8 cellular contexts compared by ENCODE assay signal in the genomic region with DNA sequence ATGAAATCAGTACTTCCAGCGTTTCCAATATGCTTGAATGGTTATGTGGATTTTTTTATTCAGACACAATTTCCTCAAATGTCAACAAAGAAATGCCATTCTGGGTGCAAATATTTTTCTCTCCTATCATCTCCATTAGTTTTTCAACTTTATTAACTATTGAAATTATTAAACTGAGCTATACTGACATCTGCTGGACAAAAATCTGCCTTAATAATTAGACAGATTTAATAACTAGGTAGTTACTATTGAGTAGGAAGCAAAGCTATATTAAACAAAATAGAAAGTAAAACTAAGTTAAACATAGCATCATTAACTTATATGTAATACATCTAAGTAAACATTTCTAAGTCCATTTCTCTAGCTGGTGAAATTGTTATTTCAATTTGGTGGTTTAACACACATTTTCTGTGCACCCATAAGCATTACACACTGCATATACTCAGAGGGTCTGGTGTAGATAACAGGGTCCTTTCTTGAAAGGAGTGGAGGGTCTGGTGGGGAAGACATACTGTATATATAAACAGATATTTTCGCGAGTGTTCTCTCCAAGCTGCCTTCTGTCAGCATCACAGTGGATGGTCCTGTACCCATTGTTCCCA.
DNase-seq lines count a peak whose midpoint lies in the region; ATAC-seq and TF ChIP-seq lines count a peak whose summit lies in the region.

No MANE protein-coding gene starts in this region.

- no peak overlapping the region for H3K4me3 Mint-ChIP-seq in CD14-positive monocyte

- no peaks in the 10 kb centered on the region for H3K9me3 ChIP-seq in Panc1 (ENCODE audit: control insufficient read depth, insufficient read depth, low read depth, low read length)

- intact Hi-C loops in Panc1 (cut with micrococcal nuclease; ENCODE audit: unreplicated experiment) (loop anchor here (1.0 kb wide), 1 partner anchor 151 kb away; no protein-coding TSS in a partner anchor), CD14-positive monocyte (cut with micrococcal nuclease) (no loop called here)

- no peaks in the 10 kb centered on the region for H3K27me3 ChIP-seq in Panc1 (ENCODE audit: control insufficient read depth, insufficient read depth, low read length)

- no peaks in the 10 kb centered on the region for H3K4me1 ChIP-seq in Panc1 (ENCODE audit: control insufficient read depth, insufficient read depth, low read length)

- no peak overlapping the region for H3K27ac Mint-ChIP-seq in CD14-positive monocyte

- H3K27ac ChIP-seq in Panc1 (ENCODE audit: low read length) (no peak overlapping the region), caudate nucleus (ENCODE audit: low read depth, low read length) (no peak overlapping the region)

- peak; percentile 14 for DNase-seq in A172 (ENCODE audit: low spot score)
- DNase-seq in Panc1 (ENCODE audit: low read depth, low spot score), result no peak
- peak; percentile 7 for DNase-seq in glomerular endothelial cell (ENCODE audit: extremely low read depth, low read depth, low spot score)
- no peak for DNase-seq in caudate nucleus (lab: John Stamatoyannopoulos, UW)
- no peak for DNase-seq in COLO668 (lab: John Stamatoyannopoulos, UW; ENCODE audit: unreplicated experiment)
- no peak for DNase-seq in retina
- DNase-seq in CD14-positive monocyte (ENCODE audit: low spot score), result no peak

- H3K4me1 Mint-ChIP-seq in CD14-positive monocyte, result no peaks in the 10 kb centered on the region

- no peak overlapping the region for H3K4me3 ChIP-seq in Panc1 (ENCODE audit: low read depth in 2 of 2, low read length in 2 of 2)

- no peaks in the 10 kb centered on the region for H3K36me3 ChIP-seq in Panc1 (ENCODE audit: control insufficient read depth, insufficient read depth, low read length)

- CTCF ChIA-PET in Panc1 (lab: Charles Lee), result interaction anchor here (0.6 to 0.8 kb wide), 2 partner anchors 27 to 151 kb away, joined by 3 to 5 read pairs; no protein-coding TSS in a partner anchor

- POLR2A ChIA-PET in Panc1 (lab: Charles Lee), result no interaction called here

- peak; percentile 45; the same call in 1 of the 2 replicates for TF ChIP-seq CTCF in Panc1 (IDR thresholded peaks at IDR 0.05)
- no peak for TF ChIP-seq CTCF in CD14-positive monocyte (IDR thresholded peaks at IDR 0.05)

- H3K9me3 Mint-ChIP-seq in CD14-positive monocyte, result peaks cover 0 to 2% (median 0%) of the 10 kb centered on the region in 7 donors

- H3K36me3 Mint-ChIP-seq in CD14-positive monocyte, result no peaks in the 10 kb centered on the region

- in situ Hi-C loops in Panc1 (cut with HindIII; ENCODE audit: low pct_unique_long_range_greater_than_20kb, low sequenced_read_pairs), result no loop called here

- ATAC-seq in GM19455 (IDR thresholded peaks at IDR 0.05; ENCODE audit: unreplicated experiment) (peak; percentile 60), Panc1 (no peak)

- BruUV-seq in Panc1 (replicated peaks; lab: Mats Ljungman, UMichigan), result no TSS peak

- peaks cover under 1 to 2% (median 2%) of the 10 kb centered on the region in 3 donors for H3K27me3 Mint-ChIP-seq in CD14-positive monocyte (ENCODE audit: low read depth in 3 of 3)

Comparison
In these comparisons a context has a peak if more than half of its experiments do, and no peak if none do; other contexts are left out.
1. DNase-seq: peak in A172 (single experiment) and glomerular endothelial cell (single experiment); none in Panc1 (single experiment), caudate nucleus (0 of 61), COLO668 (single experiment), retina (single experiment) and CD14-positive monocyte (single experiment).